ENCODE assay signal across 1 cellular context in genomic region chr3:50333744-50334328, GRCh38.
TF ChIP-seq lines count a peak whose summit lies in the region.

No MANE protein-coding gene starts in this region.

TF ChIP-seq in GM23338, 12 proteins besides CTCF, POLR2A, EP300 and RAD21 (continued from another document):
- TF ChIP-seq, protein P1, sequence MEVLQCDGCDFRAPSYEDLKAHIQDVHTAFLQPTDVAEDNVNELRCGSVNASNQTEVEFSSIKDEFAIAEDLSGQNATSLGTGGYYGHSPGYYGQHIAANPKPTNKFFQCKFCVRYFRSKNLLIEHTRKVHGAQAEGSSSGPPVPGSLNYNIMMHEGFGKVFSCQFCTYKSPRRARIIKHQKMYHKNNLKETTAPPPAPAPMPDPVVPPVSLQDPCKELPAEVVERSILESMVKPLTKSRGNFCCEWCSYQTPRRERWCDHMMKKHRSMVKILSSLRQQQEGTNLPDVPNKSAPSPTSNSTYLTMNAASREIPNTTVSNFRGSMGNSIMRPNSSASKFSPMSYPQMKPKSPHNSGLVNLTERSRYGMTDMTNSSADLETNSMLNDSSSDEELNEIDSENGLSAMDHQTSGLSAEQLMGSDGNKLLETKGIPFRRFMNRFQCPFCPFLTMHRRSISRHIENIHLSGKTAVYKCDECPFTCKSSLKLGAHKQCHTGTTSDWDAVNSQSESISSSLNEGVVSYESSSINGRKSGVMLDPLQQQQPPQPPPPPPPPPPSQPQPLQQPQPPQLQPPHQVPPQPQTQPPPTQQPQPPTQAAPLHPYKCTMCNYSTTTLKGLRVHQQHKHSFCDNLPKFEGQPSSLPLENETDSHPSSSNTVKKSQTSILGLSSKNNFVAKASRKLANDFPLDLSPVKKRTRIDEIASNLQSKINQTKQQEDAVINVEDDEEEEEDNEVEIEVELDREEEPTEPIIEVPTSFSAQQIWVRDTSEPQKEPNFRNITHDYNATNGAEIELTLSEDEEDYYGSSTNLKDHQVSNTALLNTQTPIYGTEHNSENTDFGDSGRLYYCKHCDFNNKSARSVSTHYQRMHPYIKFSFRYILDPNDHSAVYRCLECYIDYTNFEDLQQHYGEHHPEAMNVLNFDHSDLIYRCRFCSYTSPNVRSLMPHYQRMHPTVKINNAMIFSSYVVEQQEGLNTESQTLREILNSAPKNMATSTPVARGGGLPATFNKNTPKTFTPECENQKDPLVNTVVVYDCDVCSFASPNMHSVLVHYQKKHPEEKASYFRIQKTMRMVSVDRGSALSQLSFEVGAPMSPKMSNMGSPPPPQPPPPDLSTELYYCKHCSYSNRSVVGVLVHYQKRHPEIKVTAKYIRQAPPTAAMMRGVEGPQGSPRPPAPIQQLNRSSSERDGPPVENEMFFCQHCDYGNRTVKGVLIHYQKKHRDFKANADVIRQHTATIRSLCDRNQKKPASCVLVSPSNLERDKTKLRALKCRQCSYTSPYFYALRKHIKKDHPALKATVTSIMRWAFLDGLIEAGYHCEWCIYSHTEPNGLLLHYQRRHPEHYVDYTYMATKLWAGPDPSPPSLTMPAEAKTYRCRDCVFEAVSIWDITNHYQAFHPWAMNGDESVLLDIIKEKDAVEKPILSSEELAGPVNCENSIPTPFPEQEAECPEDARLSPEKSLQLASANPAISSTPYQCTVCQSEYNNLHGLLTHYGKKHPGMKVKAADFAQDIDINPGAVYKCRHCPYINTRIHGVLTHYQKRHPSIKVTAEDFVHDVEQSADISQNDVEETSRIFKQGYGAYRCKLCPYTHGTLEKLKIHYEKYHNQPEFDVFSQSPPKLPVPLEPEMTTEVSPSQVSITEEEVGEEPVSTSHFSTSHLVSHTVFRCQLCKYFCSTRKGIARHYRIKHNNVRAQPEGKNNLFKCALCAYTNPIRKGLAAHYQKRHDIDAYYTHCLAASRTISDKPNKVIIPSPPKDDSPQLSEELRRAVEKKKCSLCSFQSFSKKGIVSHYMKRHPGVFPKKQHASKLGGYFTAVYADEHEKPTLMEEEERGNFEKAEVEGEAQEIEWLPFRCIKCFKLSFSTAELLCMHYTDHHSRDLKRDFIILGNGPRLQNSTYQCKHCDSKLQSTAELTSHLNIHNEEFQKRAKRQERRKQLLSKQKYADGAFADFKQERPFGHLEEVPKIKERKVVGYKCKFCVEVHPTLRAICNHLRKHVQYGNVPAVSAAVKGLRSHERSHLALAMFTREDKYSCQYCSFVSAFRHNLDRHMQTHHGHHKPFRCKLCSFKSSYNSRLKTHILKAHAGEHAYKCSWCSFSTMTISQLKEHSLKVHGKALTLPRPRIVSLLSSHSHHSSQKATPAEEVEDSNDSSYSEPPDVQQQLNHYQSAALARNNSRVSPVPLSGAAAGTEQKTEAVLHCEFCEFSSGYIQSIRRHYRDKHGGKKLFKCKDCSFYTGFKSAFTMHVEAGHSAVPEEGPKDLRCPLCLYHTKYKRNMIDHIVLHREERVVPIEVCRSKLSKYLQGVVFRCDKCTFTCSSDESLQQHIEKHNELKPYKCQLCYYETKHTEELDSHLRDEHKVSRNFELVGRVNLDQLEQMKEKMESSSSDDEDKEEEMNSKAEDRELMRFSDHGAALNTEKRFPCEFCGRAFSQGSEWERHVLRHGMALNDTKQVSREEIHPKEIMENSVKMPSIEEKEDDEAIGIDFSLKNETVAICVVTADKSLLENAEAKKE (CRISPR knock-in tag; IDR thresholded peaks at IDR 0.05) = no peak
- TF ChIP-seq STAT1 (IDR thresholded peaks at IDR 0.05; ENCODE audit: unreplicated experiment) = no peak
- no peak for TF ChIP-seq EZH2phosphoT487 (IDR thresholded peaks at IDR 0.05; ENCODE audit: unreplicated experiment)
- no peak for TF ChIP-seq NANOG (IDR thresholded peaks at IDR 0.05; ENCODE audit: borderline replicate concordance)
- no peak for TF ChIP-seq REST (IDR thresholded peaks at IDR 0.05; ENCODE audit: unreplicated experiment)
- no peak for TF ChIP-seq POLR2AphosphoS5 (IDR thresholded peaks at IDR 0.05; ENCODE audit: low read depth)
- TF ChIP-seq CREB1 (CRISPR knock-in tag; IDR thresholded peaks at IDR 0.05; ENCODE audit: low read depth) = no peak
- TF ChIP-seq EZH2 (IDR thresholded peaks at IDR 0.05; ENCODE audit: low read depth, unreplicated experiment) = no peak
- no peak for TF ChIP-seq ZNF114 (CRISPR knock-in tag; IDR thresholded peaks at IDR 0.05)
- no peak for TF ChIP-seq JUNB (IDR thresholded peaks at IDR 0.05; ENCODE audit: unreplicated experiment)
